Comparison of ENCODE assay signal across 1 cellular context in genomic region chr9:121222524-121223171, GRCh38.
A peak's percentile ranks its signal among the peaks of the same experiment; 100 is the strongest.
TF ChIP-seq lines count a peak whose summit lies in the region.

No MANE protein-coding gene starts in this region.

TF ChIP-seq in K562, 482 proteins besides CTCF, POLR2A, EP300 and RAD21 (continued from another document and continues in another):
- TF ChIP-seq ZNF518B (CRISPR knock-in tag; IDR thresholded peaks at IDR 0.05) (no peak), NELFE (IDR thresholded peaks at IDR 0.05; ENCODE audit: insufficient read depth, insufficient read length) (no peak), SIN3B (IDR thresholded peaks at IDR 0.05; ENCODE audit: low read depth) (no peak), ATF4 (CRISPR knock-in tag; IDR thresholded peaks at IDR 0.05) (no peak), GABPB1 (CRISPR knock-in tag; IDR thresholded peaks at IDR 0.05) (no peak), ZNF644 (tag; IDR thresholded peaks at IDR 0.05; ENCODE audit: low read depth) (0 out of 2 replicates have a peak, but pooled peaks have one; percentile 47), BRD9 (IDR thresholded peaks at IDR 0.05; ENCODE audit: low read depth, partially characterized antibody) (no peak), NCOA4 (IDR thresholded peaks at IDR 0.05; ENCODE audit: partially characterized antibody) (no peak), BACH1 (tag; IDR thresholded peaks at IDR 0.05) (no peak), ZNF449 (CRISPR knock-in tag; IDR thresholded peaks at IDR 0.05) (no peak), HMG20B (CRISPR knock-in tag; IDR thresholded peaks at IDR 0.05) (no peak), RCOR1 (IDR thresholded peaks at IDR 0.05; ENCODE audit: borderline replicate concordance in 1 of 2, low read depth in 2 of 2, low read length in 2 of 2) (no peak), TRIM25 (IDR thresholded peaks at IDR 0.05; ENCODE audit: borderline replicate concordance) (no peak), POLR3A (IDR thresholded peaks at IDR 0.05; ENCODE audit: borderline replicate concordance, extremely low read depth, insufficient read depth, insufficient read length) (no peak), NCOA2 (IDR thresholded peaks at IDR 0.05; ENCODE audit: partially characterized antibody in 2 of 2) (no peak), NFIC (IDR thresholded peaks at IDR 0.05) (peak; percentile 97), SMARCC2 (IDR thresholded peaks at IDR 0.05; ENCODE audit: low read depth) (no peak), TEAD1 (CRISPR knock-in tag; IDR thresholded peaks at IDR 0.05) (peak in 1 of 2 experiments; percentile 11; a peak in 1 of 4 replicates), ARID2 (IDR thresholded peaks at IDR 0.05) (no peak), KDM1A (IDR thresholded peaks at IDR 0.05) (no peak), MYC (IDR thresholded peaks at IDR 0.05; ENCODE audit: low read depth, low read length) (0 out of 2 replicates have a peak, but pooled peaks have one; percentile 18), MYC (CRISPR knock-in tag; IDR thresholded peaks at IDR 0.05; ENCODE audit: borderline replicate concordance, low read depth) (no peak), ZNF586 (CRISPR knock-in tag; conservative IDR thresholded peaks at IDR 0.05) (no peak), HBP1 (CRISPR knock-in tag; IDR thresholded peaks at IDR 0.05) (no peak), NRF1 (conservative IDR thresholded peaks at IDR 0.05 in 1 of 2, IDR thresholded peaks at IDR 0.05 in 1 of 2) (peak; percentile 63 to 71), ZNF311 (CRISPR knock-in tag; IDR thresholded peaks at IDR 0.05) (0 out of 2 replicates have a peak, but pooled peaks have one; percentile 56), STAT6 (CRISPR knock-in tag; IDR thresholded peaks at IDR 0.05) (no peak), MAX (CRISPR knock-in tag; IDR thresholded peaks at IDR 0.05) (peak; percentile 62), PHF8 (IDR thresholded peaks at IDR 0.05; ENCODE audit: borderline replicate concordance, low read length) (no peak), GTF2A2 (tag; IDR thresholded peaks at IDR 0.05) (no peak), CXXC5 (CRISPR knock-in tag; IDR thresholded peaks at IDR 0.05) (peak; percentile 20; the same call in 1 of the 2 replicates), RFX7 (CRISPR knock-in tag; IDR thresholded peaks at IDR 0.05) (no peak), NR3C1 (CRISPR knock-in tag; IDR thresholded peaks at IDR 0.05) (no peak), HDGF (IDR thresholded peaks at IDR 0.05) (no peak), DEAF1 (CRISPR knock-in tag; IDR thresholded peaks at IDR 0.05) (no peak), SNAPC5 (CRISPR knock-in tag; IDR thresholded peaks at IDR 0.05) (no peak), SPI1 (IDR thresholded peaks at IDR 0.05; ENCODE audit: borderline replicate concordance, low read depth, low read length) (no peak), MTA1 (IDR thresholded peaks at IDR 0.05; ENCODE audit: borderline replicate concordance) (0 out of 2 replicates have a peak, but pooled peaks have one; percentile 22), MNT (conservative IDR thresholded peaks at IDR 0.05) (peak; percentile 35 to 57; a peak in 2 of 4 replicates)
